Comparison of ENCODE assay signal across 8 cellular contexts in genomic region chr15:92714071-92714456, GRCh38. TPM values are rescaled to one million over a fixed set of nuclear protein-coding genes. Genes with fewer than 3 reads are reported as not detected.
DNase-seq lines count a peak whose midpoint lies in the region; ATAC-seq and TF ChIP-seq lines count a peak whose summit lies in the region.

No MANE protein-coding gene starts in this region.

- TF ChIP-seq CTCF in AG04450 (IDR thresholded peaks at IDR 0.05; ENCODE audit: low read depth, low read length) (no peak), HL-60 (IDR thresholded peaks at IDR 0.05; ENCODE audit: insufficient read depth, low read length) (no peak), adrenal gland (IDR thresholded peaks at IDR 0.05) (no peak), left ventricle myocardium inferior (IDR thresholded peaks at IDR 0.05; ENCODE audit: borderline replicate concordance) (no peak), parathyroid adenoma (IDR thresholded peaks at IDR 0.05) (no peak)

- WGBS in adrenal gland, 4 donors = 0 to 3% (median 1%) methylated on average over 16 of the region's 16 CpGs

- no peak overlapping the region for H3K9ac ChIP-seq in parathyroid adenoma

- CTCF ChIA-PET in AG04450 (lab: Charles Lee) = interaction anchor here (0.6 to 2.5 kb wide), 28 partner anchors 11 to 623 kb away, joined by 3 to 96 read pairs (median 4); no protein-coding TSS in a partner anchor

- POLR2A ChIA-PET in AG04450 (lab: Yijun Ruan, JAX) = interaction anchor here (1.0 to 1.1 kb wide), 2 partner anchors 33 to 95 kb away, joined by 3 to 4 read pairs; no protein-coding TSS in a partner anchor

- peak; percentile 28 for ATAC-seq in GM18502 (IDR thresholded peaks at IDR 0.05; ENCODE audit: poor library complexity, unreplicated experiment)
- ATAC-seq in GM18873 (IDR thresholded peaks at IDR 0.05; ENCODE audit: low FRiP score, unreplicated experiment) = no peak

- H3K4me3 ChIP-seq in AG04450 (ENCODE audit: low read depth, low read length) = peak overlapping the region; percentile 64
- H3K4me3 ChIP-seq in HL-60 (replicated peaks; ENCODE audit: insufficient read depth, low read length) = peak overlapping the region; percentile 49
- peak overlapping the region in 2 of 4 donors; percentile 46 to 70 for H3K4me3 ChIP-seq in adrenal gland
- H3K4me3 ChIP-seq in left ventricle myocardium inferior = peak overlapping the region; percentile 75
- peak overlapping the region; percentile 54 for H3K4me3 ChIP-seq in parathyroid adenoma (ENCODE audit: low read depth, low read length)

- H3K4me1 ChIP-seq in adrenal gland (replicated peaks in 1 of 2) (no peaks in the 10 kb centered on the region), left ventricle myocardium inferior (peaks cover 11% of the 10 kb centered on the region), parathyroid adenoma (no peaks in the 10 kb centered on the region)

- intact Hi-C loops in adrenal gland (cut with DNase I) (loop anchor here (10.0 kb wide), 2 partner anchors 189 to 619 kb away; no protein-coding TSS in a partner anchor), left ventricle myocardium inferior (cut with micrococcal nuclease) (no loop called here)

- H2AFZ ChIP-seq in parathyroid adenoma = peak overlapping the region; percentile 92

- H3K4me2 ChIP-seq in parathyroid adenoma (ENCODE audit: low read length) = peak overlapping the region; percentile 93

- no peaks in the 10 kb centered on the region for H3K36me3 ChIP-seq in adrenal gland (replicated peaks in 1 of 2)
- H3K36me3 ChIP-seq in left ventricle myocardium inferior = no peaks in the 10 kb centered on the region
- H3K36me3 ChIP-seq in parathyroid adenoma (ENCODE audit: control insufficient read depth, insufficient read depth, low read length) = no peaks in the 10 kb centered on the region

- H3K27ac ChIP-seq in AG04450 (ENCODE audit: low read depth, low read length) (peak overlapping the region; percentile 33), HL-60 (replicated peaks) (no peak overlapping the region), adrenal gland (peak overlapping the region in 4 of 5 donors; percentile 25 to 83 (median 52)), left ventricle myocardium inferior (replicated peaks) (peak overlapping the region; percentile 80), parathyroid adenoma (peak overlapping the region; percentile 78)

- no peak for TF ChIP-seq POLR2A in adrenal gland (IDR thresholded peaks at IDR 0.05)

- DNase-seq in AG04450 (ENCODE audit: low read depth, low spot score) (no peak), HL-60 (ENCODE audit: low read depth in 1 of 2, low spot score in 1 of 2) (no peak), adrenal gland (peak in 4 of 7 donors; percentile 22 to 42 (median 26)), left ventricle myocardium inferior (no peak)
- no peak for DNase-seq in stimulated activated naive CD4-positive, alpha-beta T cell treated with Interleukin-2 at 50 U/mL for 16 hours (lab: John Stamatoyannopoulos, UW)

- no peaks in the 10 kb centered on the region for H3K79me2 ChIP-seq in parathyroid adenoma

- H3K27me3 ChIP-seq in AG04450 (ENCODE audit: control insufficient read depth, insufficient read depth, low read length) (no peaks in the 10 kb centered on the region), HL-60 (ENCODE audit: insufficient read depth, poor library complexity, severe bottlenecking) (peaks cover 22% of the 10 kb centered on the region), adrenal gland (no peaks in the 10 kb centered on the region), left ventricle myocardium inferior (ENCODE audit: low read depth) (no peaks in the 10 kb centered on the region), parathyroid adenoma (ENCODE audit: control insufficient read depth, insufficient read depth, low read length) (no peaks in the 10 kb centered on the region)

- H3K9me3 ChIP-seq in AG04450 (ENCODE audit: control insufficient read depth, insufficient read depth, low read length) (no peaks in the 10 kb centered on the region; the same call in none of the 2 replicates), adrenal gland (replicated peaks in 1 of 3) (no peaks in the 10 kb centered on the region), left ventricle myocardium inferior (replicated peaks) (peaks cover 9% of the 10 kb centered on the region), parathyroid adenoma (ENCODE audit: control insufficient read depth, low read length) (no peaks in the 10 kb centered on the region)

RNA-seq across cellular contexts. Expression of gene FAM174B, which starts 58.5 kb away (rescaled TPM):
- 2.1 and 4.3 TPM in 2 replicates for polyA plus RNA-seq in AG04450 (2011; rRNA removed)
- 4.6 and 11.0 TPM in 2 replicates for polyA minus RNA-seq in AG04450 (2011; rRNA and poly(A)+ RNA removed)
- total RNA-seq in adrenal gland = 10 to 100 TPM in 5 of 8 donors, 1 to 10 TPM in 3; 3.7 to 14.3 (median 10.6) TPM
- 10 to 100 TPM in 1 of 3 donors, 1 to 10 TPM in 2; 7.7 to 16.4 (median 8.1) TPM for polyA plus RNA-seq in adrenal gland
- total RNA-seq in left ventricle myocardium inferior = 17.1 TPM

Comparison
In these comparisons a context has a peak if more than half of its experiments do, and no peak if none do; other contexts are left out.
1. DNase-seq: peak in adrenal gland (4 of 7); none in AG04450 (single experiment), HL-60 (0 of 2), left ventricle myocardium inferior (single experiment) and stimulated activated naive CD4-positive, alpha-beta T cell treated with Interleukin-2 at 50 U/mL for 16 hours (single experiment).